Comparison of ENCODE assay signal across 19 cellular contexts in the genomic region with DNA sequence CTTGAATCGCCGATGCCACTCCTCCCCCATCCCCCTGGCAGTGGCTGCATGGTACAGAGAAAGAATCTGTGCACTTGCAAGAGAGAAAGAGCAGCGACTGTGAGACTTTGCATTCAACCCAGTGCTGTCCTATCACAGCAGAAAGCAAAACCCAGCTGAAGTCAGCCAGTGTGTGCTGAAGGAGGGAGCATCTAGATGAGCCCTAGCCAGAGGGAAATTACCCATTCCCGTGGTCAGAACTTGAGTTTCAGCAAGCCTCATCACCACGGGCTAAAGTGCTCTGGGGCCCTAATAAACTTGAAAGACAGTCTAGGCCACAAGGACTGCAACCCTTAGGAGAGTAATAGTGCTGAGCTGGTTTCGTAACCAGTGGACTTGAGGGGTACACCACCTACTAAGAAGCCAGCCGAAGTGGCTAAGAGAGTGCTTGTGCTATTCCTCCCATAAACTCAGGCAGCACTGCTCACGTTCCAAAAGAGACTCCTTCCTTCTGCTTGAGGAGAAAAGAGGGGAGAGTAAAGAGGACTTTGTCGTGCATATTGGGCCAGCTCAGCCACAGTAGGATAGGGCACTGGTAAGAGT. TPM values are rescaled to one million over a fixed set of nuclear protein-coding genes. Genes with fewer than 3 reads are reported as not detected.
DNase-seq lines count a peak whose midpoint lies in the region; ATAC-seq and TF ChIP-seq lines count a peak whose summit lies in the region.
"Had no signal": no experiment of that assay in that cellular context is flagged by ENCODE, and none has a peak within 500 bp of the region (broad histone marks: within the 10 kb centered on the region; RNA-seq: fewer than 3 reads in every experiment).

No MANE protein-coding gene starts in this region.

- POLR2A ChIA-PET in PC-3 (lab: Charles Lee; ENCODE audit: unreplicated experiment) (no interaction called here), Caco-2 (lab: Charles Lee) (no interaction called here)

- H3K36me3 ChIP-seq in PC-3 (ENCODE audit: low read depth, low read length) (no peaks in the 10 kb centered on the region; the same call in 1 of the 2 replicates), Caco-2 (ENCODE audit: control insufficient read depth, insufficient read depth, low read length) (no peaks in the 10 kb centered on the region)
- H3K36me3 ChIP-seq: BLaER1 treated with 17β-estradiol and CSF1 and Interleukin-3, amounts not matched to agents 10 nM and 100 nM had no signal

- 0 out of 2 replicates have a peak overlapping the region, but pooled peaks have one; percentile 26 for H3K4me2 ChIP-seq in PC-3 (ENCODE audit: low read length)
- H3K4me2 ChIP-seq: BLaER1 treated with 17β-estradiol and CSF1 and Interleukin-3, amounts not matched to agents 10 nM and 100 nM had no signal

- DNase-seq in PC-3 (no peak), foreskin melanocyte (peak; percentile 37), ecto neural progenitor cell (ENCODE audit: low spot score) (no peak), DMS153 (lab: John Stamatoyannopoulos, UW) (no peak), anterior cingulate cortex (lab: John Stamatoyannopoulos, UW) (no peak), Caco-2 (no peak)
- DNase-seq: GDM1, GOT3, Karpas-422, NCI-H1417 treated with DMSO at 0.1 percent for 48 hours, NCI-H2029, NCI-H2171, NCI-H446 treated with DMSO at 0.1 percent for 48 hours, NCI-H748 treated with DMSO at 0.1 percent for 48 hours, Right ventricle myocardium superior had no signal

- ATAC-seq in GM18498 (IDR thresholded peaks at IDR 0.05; ENCODE audit: unreplicated experiment) = peak; percentile 66
- ATAC-seq in HG03432 (IDR thresholded peaks at IDR 0.05; ENCODE audit: unreplicated experiment) = peak; percentile 51
- no peak for ATAC-seq in PC-3

- H3K4me1 ChIP-seq in PC-3 (ENCODE audit: insufficient read depth, low read length) = peaks cover 19% of the 10 kb centered on the region
- no peaks in the 10 kb centered on the region for H3K4me1 ChIP-seq in Caco-2

- H4K20me1 ChIP-seq in PC-3 (ENCODE audit: low read length) = no peaks in the 10 kb centered on the region
- H4K20me1 ChIP-seq: BLaER1 treated with 17β-estradiol and CSF1 and Interleukin-3, amounts not matched to agents 10 nM and 100 nM had no signal

- TF ChIP-seq CTCF in PC-3 (conservative IDR thresholded peaks at IDR 0.05; ENCODE audit: low read depth, low read length) = no peak
- no peak for TF ChIP-seq CTCF in Caco-2 (IDR thresholded peaks at IDR 0.05; ENCODE audit: insufficient read depth in 1 of 2, low read depth in 1 of 2, low read length in 1 of 2, severe bottlenecking in 1 of 2, unreplicated experiment in 1 of 2)

- H3K79me2 ChIP-seq in PC-3 (ENCODE audit: low read length) = no peaks in the 10 kb centered on the region

- no peaks in the 10 kb centered on the region for H3K9me2 ChIP-seq in PC-3 (replicated peaks; ENCODE audit: low read length)

- H3K9me3 Mint-ChIP-seq in Caco-2 (ENCODE audit: unreplicated experiment) = no peaks in the 10 kb centered on the region

- no peaks in the 10 kb centered on the region for H3K9me3 ChIP-seq in PC-3 (ENCODE audit: low read length)
- H3K9me3 ChIP-seq in Caco-2 = no peaks in the 10 kb centered on the region
- H3K9me3 ChIP-seq: BLaER1 treated with 17β-estradiol and CSF1 and Interleukin-3, amounts not matched to agents 10 nM and 100 nM had no signal

- BruUV-seq in PC-3 (replicated peaks; lab: Mats Ljungman, UMichigan) (no TSS peak), Caco-2 (replicated peaks; lab: Mats Ljungman, UMichigan) (no TSS peak)

- H2AFZ ChIP-seq in PC-3 (ENCODE audit: low read length) = no peak overlapping the region

- H3K4me1 Mint-ChIP-seq in Caco-2 (ENCODE audit: low read depth, unreplicated experiment) = no peaks in the 10 kb centered on the region

- H3K27ac ChIP-seq in PC-3 (ENCODE audit: low read length) = peak overlapping the region; percentile 61
- H3K27ac ChIP-seq: BLaER1 treated with 17β-estradiol and CSF1 and Interleukin-3, amounts not matched to agents 10 nM and 100 nM; SK-N-MC had no signal

- no peaks in the 10 kb centered on the region for H3K27me3 ChIP-seq in PC-3 (ENCODE audit: low read length)
- no peaks in the 10 kb centered on the region for H3K27me3 ChIP-seq in Caco-2 (replicated peaks; ENCODE audit: control insufficient read depth, insufficient read depth, low read length)
- H3K27me3 ChIP-seq: BLaER1 treated with 17β-estradiol and CSF1 and Interleukin-3, amounts not matched to agents 10 nM and 100 nM had no signal

- CTCF ChIA-PET in PC-3 (lab: Charles Lee) (interaction anchor here (1.2 kb wide), 1 partner anchor 132 kb away, joined by 3 read pairs; the partner anchor contains the start of gene ATP2C1), Caco-2 (lab: Charles Lee) (interaction anchor here (2.0 kb wide), 1 partner anchor 132 kb away, joined by 7 read pairs; the partner anchor contains the start of gene ATP2C1)

- H3K27me3 Mint-ChIP-seq in Caco-2 (ENCODE audit: insufficient read depth, unreplicated experiment) = peaks cover 3% of the 10 kb centered on the region

- H3K27ac Mint-ChIP-seq in Caco-2 (ENCODE audit: unreplicated experiment) = no peak overlapping the region

- H3K4me3 ChIP-seq in PC-3 (ENCODE audit: low read length) (no peak overlapping the region), Caco-2 (ENCODE audit: low read depth, low read length) (no peak overlapping the region)
- H3K4me3 ChIP-seq: BLaER1 treated with 17β-estradiol and CSF1 and Interleukin-3, amounts not matched to agents 10 nM and 100 nM; SK-N-MC had no signal

- no peaks in the 10 kb centered on the region for H3K36me3 Mint-ChIP-seq in Caco-2 (ENCODE audit: insufficient read depth, unreplicated experiment)

- no peak overlapping the region for H3K9ac ChIP-seq in PC-3 (ENCODE audit: low read length)
- H3K9ac ChIP-seq: BLaER1 treated with 17β-estradiol and CSF1 and Interleukin-3, amounts not matched to agents 10 nM and 100 nM had no signal

- H3K4me3 Mint-ChIP-seq in Caco-2 (ENCODE audit: unreplicated experiment) = no peak overlapping the region

- intact Hi-C loops in PC-3 (cut with micrococcal nuclease) = no loop called here
- intact Hi-C loops in Caco-2 (cut with micrococcal nuclease; ENCODE audit: unreplicated experiment) = no loop called here

- H3F3A ChIP-seq in PC-3 (ENCODE audit: low read length, unreplicated experiment) = no peaks in the 10 kb centered on the region

RNA-seq across cellular contexts. Expression of gene PIK3R4, which starts 15.2 kb away (rescaled TPM):
- total RNA-seq in PC-3 (2014; rRNA removed) (21.5 and 21.9 TPM in 2 replicates), Caco-2 (2022) (20.0 and 23.1 TPM in 2 replicates)
